12 cellular contexts compared by ENCODE assay signal in the genomic region with DNA sequence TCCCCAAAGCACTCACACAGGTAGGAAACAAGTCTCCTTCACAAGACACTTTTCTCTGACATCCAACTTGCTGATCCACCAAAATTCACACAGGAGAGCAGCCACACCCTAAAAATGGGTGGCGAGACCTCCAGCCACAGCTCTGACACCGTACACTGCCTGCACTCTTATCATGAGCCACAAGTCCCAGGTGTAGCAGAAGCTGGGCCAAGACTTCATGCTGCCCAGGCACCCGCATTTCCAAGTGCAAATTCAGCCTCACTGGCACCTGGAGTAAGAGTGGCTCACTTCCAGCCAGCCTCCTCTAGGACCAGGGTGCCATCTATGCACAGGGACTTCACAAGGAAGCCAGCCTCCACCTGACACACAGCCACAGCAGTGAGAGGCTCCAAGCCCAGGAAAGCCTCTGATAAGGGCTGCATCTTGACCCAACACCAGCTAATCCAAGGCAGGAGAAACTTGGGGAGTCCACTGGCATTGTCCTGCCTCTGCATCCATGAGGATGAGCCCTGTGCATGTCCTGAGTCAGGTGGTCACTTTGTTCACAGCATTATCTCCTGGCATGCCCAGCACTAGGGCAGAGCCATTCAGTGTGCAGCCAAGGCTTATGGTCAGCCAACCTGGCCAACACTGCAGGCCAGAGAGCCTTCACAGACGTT. TPM values are rescaled to one million over a fixed set of nuclear protein-coding genes. Genes with fewer than 3 reads are reported as not detected.
DNase-seq lines count a peak whose midpoint lies in the region; ATAC-seq and TF ChIP-seq lines count a peak whose summit lies in the region.
"Had no signal": no experiment of that assay in that cellular context is flagged by ENCODE, and none has a peak within 500 bp of the region (broad histone marks: within the 10 kb centered on the region; RNA-seq: fewer than 3 reads in every experiment).

No MANE protein-coding gene starts in this region.

- no peaks in the 10 kb centered on the region for H3K27me3 ChIP-seq in CD4-positive, CD25-positive, alpha-beta regulatory T cell (ENCODE audit: control insufficient read depth, insufficient read depth, low read length)
- H3K27me3 ChIP-seq in mesenchymal stem cell (ENCODE audit: control insufficient read depth in 1 of 2, insufficient read depth in 1 of 2, low read length in 2 of 2), result no peaks in the 10 kb centered on the region
- H3K27me3 ChIP-seq: thyroid gland had no signal

- H3K4me1 ChIP-seq in CD4-positive, CD25-positive, alpha-beta regulatory T cell (ENCODE audit: control insufficient read depth, insufficient read depth, low read length, poor library complexity, severe bottlenecking), result peaks cover 25% of the 10 kb centered on the region
- peaks cover 19% of the 10 kb centered on the region for H3K4me1 ChIP-seq in mesenchymal stem cell (ENCODE audit: control insufficient read depth, insufficient read depth, low read depth, low read length)

- no peak for ATAC-seq in CD4-positive, CD25-positive, alpha-beta regulatory T cell (ENCODE audit: low read depth in 2 of 2)
- ATAC-seq in HG03469 (IDR thresholded peaks at IDR 0.05; ENCODE audit: unreplicated experiment) (no peak), HG03159 (IDR thresholded peaks at IDR 0.05; ENCODE audit: unreplicated experiment) (no peak)

- H3K79me1 ChIP-seq in mesenchymal stem cell (replicated peaks; ENCODE audit: low read length, poor library complexity, severe bottlenecking), result peaks cover 22% of the 10 kb centered on the region

- CTCF ChIA-PET in RWPE1 (lab: Yijun Ruan, JAX), result interaction anchor here (0.7 kb wide), 2 partner anchors 98 to 165 kb away, joined by 3 read pairs; no protein-coding TSS in a partner anchor

- H3K4me3 ChIP-seq in CD4-positive, CD25-positive, alpha-beta regulatory T cell (ENCODE audit: low read depth, low read length), result no peak overlapping the region
- H3K4me3 ChIP-seq in mesenchymal stem cell (ENCODE audit: insufficient read depth in 1 of 2, low read depth in 1 of 2, low read length in 2 of 2), result no peak overlapping the region
- H3K4me3 ChIP-seq: thyroid gland had no signal

- H4K8ac ChIP-seq in mesenchymal stem cell (ENCODE audit: low read length), result no peak overlapping the region

- H2BK5ac ChIP-seq in mesenchymal stem cell (ENCODE audit: low read depth, low read length, poor library complexity, severe bottlenecking), result no peak overlapping the region

- H2AK5ac ChIP-seq in mesenchymal stem cell (ENCODE audit: low read length, severe bottlenecking), result no peak overlapping the region

- H3K9ac ChIP-seq in mesenchymal stem cell (ENCODE audit: low read length), result peak overlapping the region; percentile 21

- no peaks in the 10 kb centered on the region for H3K9me3 ChIP-seq in CD4-positive, CD25-positive, alpha-beta regulatory T cell (ENCODE audit: control insufficient read depth in 2 of 2, low read length in 2 of 2)
- H3K9me3 ChIP-seq in mesenchymal stem cell (ENCODE audit: control insufficient read depth, low read length), result no peaks in the 10 kb centered on the region
- H3K9me3 ChIP-seq: thyroid gland had no signal

- no peak overlapping the region for H2AFZ ChIP-seq in mesenchymal stem cell (ENCODE audit: low read depth, low read length)

- peak overlapping the region in 2 of 3 donors; percentile 72 to 94 for H3K27ac Mint-ChIP-seq in CD4-positive, CD25-positive, alpha-beta regulatory T cell
- H3K27ac Mint-ChIP-seq: activated naive CD8-positive, alpha-beta T cell treated with anti-CD3 and anti-CD28 coated beads for 36 hours had no signal

- H3K23ac ChIP-seq in mesenchymal stem cell (ENCODE audit: low read length in 2 of 2), result no peak overlapping the region

- H3K9me3 Mint-ChIP-seq in CD4-positive, CD25-positive, alpha-beta regulatory T cell, result peaks cover 0 to 2% (median 0%) of the 10 kb centered on the region in 7 donors
- H3K9me3 Mint-ChIP-seq: activated naive CD8-positive, alpha-beta T cell treated with anti-CD3 and anti-CD28 coated beads for 36 hours had no signal

- DNase-seq in CD4-positive, CD25-positive, alpha-beta regulatory T cell, result no peak
- DNase-seq in RWPE1 (ENCODE audit: low spot score) (no peak), mesenchymal stem cell (no peak), LoVo (ENCODE audit: low spot score) (no peak)
- DNase-seq: activated naive CD8-positive, alpha-beta T cell treated with anti-CD3 and anti-CD28 coated beads for 36 hours; Calu3; effector CD8-positive, alpha-beta T cell; occipital lobe; stimulated activated CD4-positive, alpha-beta T cell treated with anti-CD3 and anti-CD28 coated beads, Interleukin-4, amount 100 ng/mL, for 4 hours; thyroid gland had no signal

- no peaks in the 10 kb centered on the region for H3K27me3 Mint-ChIP-seq in CD4-positive, CD25-positive, alpha-beta regulatory T cell
- H3K27me3 Mint-ChIP-seq: activated naive CD8-positive, alpha-beta T cell treated with anti-CD3 and anti-CD28 coated beads for 36 hours had no signal

- H3K4me2 ChIP-seq in mesenchymal stem cell (ENCODE audit: low read length, poor library complexity, severe bottlenecking), result no peak overlapping the region

- peak overlapping the region in 1 of 2 experiments; percentile 8 for H3K4ac ChIP-seq in mesenchymal stem cell (ENCODE audit: low read depth in 1 of 2, low read length in 2 of 2)

- no peak overlapping the region for H2BK120ac ChIP-seq in mesenchymal stem cell (ENCODE audit: low read depth, low read length)

- peak overlapping the region; percentile 47 for H3K27ac ChIP-seq in CD4-positive, CD25-positive, alpha-beta regulatory T cell (ENCODE audit: insufficient read depth, low read length, poor library complexity, severe bottlenecking)
- H3K27ac ChIP-seq in RWPE1, result peak overlapping the region; percentile 97
- no peak overlapping the region for H3K27ac ChIP-seq in mesenchymal stem cell (ENCODE audit: low read length, poor library complexity, severe bottlenecking)

- TF ChIP-seq CTCF in RWPE1 (conservative IDR thresholded peaks at IDR 0.05; ENCODE audit: low read depth), result no peak

- peaks cover 5% of the 10 kb centered on the region for H3K36me3 ChIP-seq in CD4-positive, CD25-positive, alpha-beta regulatory T cell (ENCODE audit: control insufficient read depth, insufficient read depth, low read length)
- H3K36me3 ChIP-seq in mesenchymal stem cell (ENCODE audit: control insufficient read depth in 1 of 2, insufficient read depth in 2 of 2, low read depth in 1 of 2, low read length in 2 of 2), result peaks cover 25 to 32% of the 10 kb centered on the region in 2 experiments

- peaks cover 9% of the 10 kb centered on the region for H3K36me3 Mint-ChIP-seq in CD4-positive, CD25-positive, alpha-beta regulatory T cell

- POLR2A ChIA-PET in RWPE1 (lab: Yijun Ruan, JAX; ENCODE audit: low non-redundant PET), result no interaction called here

- H3K4me3 Mint-ChIP-seq in CD4-positive, CD25-positive, alpha-beta regulatory T cell, result peak overlapping the region; percentile 36 to 89 (median 75)
- H3K4me3 Mint-ChIP-seq: activated naive CD8-positive, alpha-beta T cell treated with anti-CD3 and anti-CD28 coated beads for 36 hours had no signal

- no peak overlapping the region for H2BK15ac ChIP-seq in mesenchymal stem cell (ENCODE audit: low read depth, poor library complexity, severe bottlenecking)

- no peak overlapping the region for H3K18ac ChIP-seq in mesenchymal stem cell (ENCODE audit: low read depth in 1 of 2, low read length in 2 of 2)

- no peak overlapping the region for H2BK12ac ChIP-seq in mesenchymal stem cell (ENCODE audit: low read length in 2 of 2)

- peaks cover 7 to 44% (median 16%) of the 10 kb centered on the region in 4 donors for H3K4me1 Mint-ChIP-seq in CD4-positive, CD25-positive, alpha-beta regulatory T cell

- WGBS in mesenchymal stem cell, result 93% methylated on average over 4 of the region's 4 CpGs

- H3K14ac ChIP-seq in mesenchymal stem cell (ENCODE audit: low read length in 2 of 2), result no peak overlapping the region

- H4K91ac ChIP-seq in mesenchymal stem cell (ENCODE audit: low read length), result no peak overlapping the region

RNA-seq across cellular contexts. Expression of a gene that starts 2.6 kb away (rescaled TPM):
- 4.0 TPM for total RNA-seq in CD4-positive, CD25-positive, alpha-beta regulatory T cell
- polyA plus RNA-seq in CD4-positive, CD25-positive, alpha-beta regulatory T cell, result 1 to 10 TPM in 1 of 4 donors, under 1 TPM in 3; 0.40 to 1.2 (median 0.66) TPM
- polyA plus RNA-seq in mesenchymal stem cell (2013, experiment 1 of 2), result 21.3 TPM
- polyA plus RNA-seq in mesenchymal stem cell (2013, experiment 2 of 2), result 20.6 TPM

RNA-seq across cellular contexts. Expression of a gene that starts 5.7 kb away (rescaled TPM):
- total RNA-seq in CD4-positive, CD25-positive, alpha-beta regulatory T cell, result 5.0 TPM
- polyA plus RNA-seq in CD4-positive, CD25-positive, alpha-beta regulatory T cell, result 1 to 10 TPM; 6.4 to 9.4 (median 8.6) TPM
- polyA plus RNA-seq in mesenchymal stem cell (2013, experiment 1 of 2), result 2.6 TPM
- polyA plus RNA-seq in mesenchymal stem cell (2013, experiment 2 of 2), result 3.0 TPM

RNA-seq across cellular contexts. Expression of a gene that starts 29.2 kb away (rescaled TPM):
- total RNA-seq in CD4-positive, CD25-positive, alpha-beta regulatory T cell, result 15.6 TPM
- polyA plus RNA-seq in CD4-positive, CD25-positive, alpha-beta regulatory T cell, result 1 to 10 TPM; 4.8 to 6.5 (median 5.7) TPM
- 6.1 TPM for polyA plus RNA-seq in mesenchymal stem cell (2013, experiment 1 of 2)
- 5.7 TPM for polyA plus RNA-seq in mesenchymal stem cell (2013, experiment 2 of 2)

RNA-seq across cellular contexts. Expression of a gene that starts 42.6 kb away (rescaled TPM):
- total RNA-seq in CD4-positive, CD25-positive, alpha-beta regulatory T cell, result 12.1 TPM
- polyA plus RNA-seq in CD4-positive, CD25-positive, alpha-beta regulatory T cell, result 10 to 100 TPM; 34.5 to 59.1 (median 50.5) TPM
- 6.7 TPM for polyA plus RNA-seq in mesenchymal stem cell (2013, experiment 1 of 2)
- polyA plus RNA-seq in mesenchymal stem cell (2013, experiment 2 of 2), result 7.8 TPM

RNA-seq across cellular contexts. Expression of a gene that starts 56.4 kb away (rescaled TPM):
- total RNA-seq in CD4-positive, CD25-positive, alpha-beta regulatory T cell, result 393 TPM
- 100 to 1,000 TPM; 106 to 155 (median 116) TPM for polyA plus RNA-seq in CD4-positive, CD25-positive, alpha-beta regulatory T cell
- polyA plus RNA-seq in mesenchymal stem cell (2013, experiment 1 of 2), result not detected
- 0.07 TPM for polyA plus RNA-seq in mesenchymal stem cell (2013, experiment 2 of 2)
- total RNA-seq: Calu3 had no signal
